ENCODE assay signal across 1 cellular context in genomic region chr12:109888179-109889020, GRCh38.
TF ChIP-seq lines count a peak whose summit lies in the region.

No MANE protein-coding gene starts in this region.

TF ChIP-seq in K562, 482 proteins besides CTCF, POLR2A, EP300 and RAD21 (continued from another document):
- TF ChIP-seq, protein P1, sequence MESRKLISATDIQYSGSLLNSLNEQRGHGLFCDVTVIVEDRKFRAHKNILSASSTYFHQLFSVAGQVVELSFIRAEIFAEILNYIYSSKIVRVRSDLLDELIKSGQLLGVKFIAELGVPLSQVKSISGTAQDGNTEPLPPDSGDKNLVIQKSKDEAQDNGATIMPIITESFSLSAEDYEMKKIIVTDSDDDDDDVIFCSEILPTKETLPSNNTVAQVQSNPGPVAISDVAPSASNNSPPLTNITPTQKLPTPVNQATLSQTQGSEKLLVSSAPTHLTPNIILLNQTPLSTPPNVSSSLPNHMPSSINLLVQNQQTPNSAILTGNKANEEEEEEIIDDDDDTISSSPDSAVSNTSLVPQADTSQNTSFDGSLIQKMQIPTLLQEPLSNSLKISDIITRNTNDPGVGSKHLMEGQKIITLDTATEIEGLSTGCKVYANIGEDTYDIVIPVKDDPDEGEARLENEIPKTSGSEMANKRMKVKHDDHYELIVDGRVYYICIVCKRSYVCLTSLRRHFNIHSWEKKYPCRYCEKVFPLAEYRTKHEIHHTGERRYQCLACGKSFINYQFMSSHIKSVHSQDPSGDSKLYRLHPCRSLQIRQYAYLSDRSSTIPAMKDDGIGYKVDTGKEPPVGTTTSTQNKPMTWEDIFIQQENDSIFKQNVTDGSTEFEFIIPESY (CRISPR knock-in tag; IDR thresholded peaks at IDR 0.05), result no peak
- TF ChIP-seq, protein P2, sequence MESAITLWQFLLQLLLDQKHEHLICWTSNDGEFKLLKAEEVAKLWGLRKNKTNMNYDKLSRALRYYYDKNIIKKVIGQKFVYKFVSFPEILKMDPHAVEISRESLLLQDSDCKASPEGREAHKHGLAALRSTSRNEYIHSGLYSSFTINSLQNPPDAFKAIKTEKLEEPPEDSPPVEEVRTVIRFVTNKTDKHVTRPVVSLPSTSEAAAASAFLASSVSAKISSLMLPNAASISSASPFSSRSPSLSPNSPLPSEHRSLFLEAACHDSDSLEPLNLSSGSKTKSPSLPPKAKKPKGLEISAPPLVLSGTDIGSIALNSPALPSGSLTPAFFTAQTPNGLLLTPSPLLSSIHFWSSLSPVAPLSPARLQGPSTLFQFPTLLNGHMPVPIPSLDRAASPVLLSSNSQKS (CRISPR knock-in tag; IDR thresholded peaks at IDR 0.05), result no peak
- TF ChIP-seq SPI1 (IDR thresholded peaks at IDR 0.05; ENCODE audit: borderline replicate concordance, low read depth, low read length) (peak; percentile 81), MTA2 (IDR thresholded peaks at IDR 0.05; ENCODE audit: low read depth) (no peak)
